ENCODE assay signal across 24 cellular contexts in the genomic region with DNA sequence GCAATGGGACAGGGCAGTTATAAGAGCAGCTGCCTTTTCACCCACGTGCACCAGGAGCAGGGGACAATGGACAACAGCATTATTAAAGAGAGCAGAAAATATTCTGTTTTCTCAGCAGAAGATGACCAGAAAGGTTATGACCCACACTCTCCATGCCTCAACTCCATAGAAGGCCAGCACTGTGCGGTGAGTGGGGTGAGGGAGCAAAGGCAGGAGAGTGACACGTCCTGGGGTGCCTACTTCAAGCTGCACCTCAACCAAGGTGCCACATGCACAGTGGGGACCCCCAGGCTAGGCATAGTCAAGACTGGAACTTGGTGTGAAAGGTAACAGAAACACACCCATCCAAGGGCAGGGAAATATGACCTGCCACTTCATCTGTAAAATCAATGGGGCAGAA.
"Had no signal": no experiment of that assay in that cellular context is flagged by ENCODE, and none has a peak within 500 bp of the region (broad histone marks: within the 10 kb centered on the region; RNA-seq: fewer than 3 reads in every experiment).

No MANE protein-coding gene starts in this region.

- H3K27ac ChIP-seq: SK-N-MC, WERI-Rb-1 had no signal

- H3K4me1 Mint-ChIP-seq: activated naive CD4-positive, alpha-beta T cell treated with anti-CD3 and anti-CD28 coated beads, Interleukin-2, amount 10 ng/mL, durations not matched to agents 7 days and 5 days; activated naive CD8-positive, alpha-beta T cell treated with anti-CD3 and anti-CD28 coated beads for 36 hours had no signal

- H3K27ac Mint-ChIP-seq: activated naive CD4-positive, alpha-beta T cell treated with anti-CD3 and anti-CD28 coated beads, Interleukin-2, amount 10 ng/mL, durations not matched to agents 7 days and 5 days; activated naive CD8-positive, alpha-beta T cell treated with anti-CD3 and anti-CD28 coated beads for 36 hours; T-cell had no signal

- DNase-seq: activated CD4-positive, alpha-beta T cell treated with anti-CD3 and anti-CD28 coated beads for 48 hours; activated CD4-positive, alpha-beta T cell treated with anti-CD3 and anti-CD28 coated beads, Interleukin-2, amount 50 U/mL, for 4 hours; activated gamma-delta T cell treated with Interleukin-2 at 50 U/mL for 16 hours; activated naive CD4-positive, alpha-beta T cell treated with anti-CD3 and anti-CD28 coated beads, Interleukin-2, amount 10 ng/mL, durations not matched to agents 7 days and 5 days; activated naive CD8-positive, alpha-beta T cell treated with anti-CD3 and anti-CD28 coated beads for 36 hours; activated T-cell treated with anti-CD3 and anti-CD28 coated beads, Interleukin-2, amount 50 U/mL, for 4 hours; caudate nucleus; KG1; NCI-H1048; NCI-H146; NCI-H1930; NCI-H2171; NCI-H2227 treated with DMSO at 0.1 percent for 48 hours; NCI-H526 treated with DMSO at 0.1 percent for 48 hours; NCI-H82; NK-92 treated with Interleukin-12 subunit alpha and Interleukin-12 subunit beta, amount 100 ng/mL, for 24 hours; OCI-M1; RPMI8226; T-cell; WERI-Rb-1 had no signal

- H3K9me3 Mint-ChIP-seq: activated naive CD4-positive, alpha-beta T cell treated with anti-CD3 and anti-CD28 coated beads, Interleukin-2, amount 10 ng/mL, durations not matched to agents 7 days and 5 days; activated naive CD8-positive, alpha-beta T cell treated with anti-CD3 and anti-CD28 coated beads for 36 hours; activated T-cell treated with anti-CD3 and anti-CD28 coated beads, Interleukin-2, amount 50 U/mL, for 4 hours; IgD-negative memory B cell; T-cell had no signal

- H3K4me3 Mint-ChIP-seq: activated naive CD4-positive, alpha-beta T cell treated with anti-CD3 and anti-CD28 coated beads, Interleukin-2, amount 10 ng/mL, durations not matched to agents 7 days and 5 days; activated naive CD8-positive, alpha-beta T cell treated with anti-CD3 and anti-CD28 coated beads for 36 hours; activated T-cell treated with anti-CD3 and anti-CD28 coated beads, Interleukin-2, amount 50 U/mL, for 4 hours; IgD-negative memory B cell; T-cell had no signal

- H3K4me3 ChIP-seq: SK-N-MC had no signal

- ATAC-seq: activated T-cell treated with anti-CD3 and anti-CD28 coated beads, Interleukin-2, amount 50 U/mL, for 4 hours; Panc1; Right ventricle myocardium inferior; T-cell had no signal

- H3K27me3 Mint-ChIP-seq: activated naive CD4-positive, alpha-beta T cell treated with anti-CD3 and anti-CD28 coated beads, Interleukin-2, amount 10 ng/mL, durations not matched to agents 7 days and 5 days; activated naive CD8-positive, alpha-beta T cell treated with anti-CD3 and anti-CD28 coated beads for 36 hours; IgD-negative memory B cell; T-cell had no signal
